In genomic region chr17:78230252-78230962, GRCh38 we compare ENCODE assay signal across 1 cellular context.
TF ChIP-seq lines count a peak whose summit lies in the region.

No MANE protein-coding gene starts in this region.

TF ChIP-seq in IMR-90, 13 proteins besides CTCF, POLR2A, EP300 and RAD21 (continued from another document):
- TF ChIP-seq MXI1 (IDR thresholded peaks at IDR 0.05; ENCODE audit: borderline replicate concordance, low read depth, low read length) = no peak
- no peak for TF ChIP-seq CHD1 (IDR thresholded peaks at IDR 0.05; ENCODE audit: low read depth, low read length)
